In the genomic region with DNA sequence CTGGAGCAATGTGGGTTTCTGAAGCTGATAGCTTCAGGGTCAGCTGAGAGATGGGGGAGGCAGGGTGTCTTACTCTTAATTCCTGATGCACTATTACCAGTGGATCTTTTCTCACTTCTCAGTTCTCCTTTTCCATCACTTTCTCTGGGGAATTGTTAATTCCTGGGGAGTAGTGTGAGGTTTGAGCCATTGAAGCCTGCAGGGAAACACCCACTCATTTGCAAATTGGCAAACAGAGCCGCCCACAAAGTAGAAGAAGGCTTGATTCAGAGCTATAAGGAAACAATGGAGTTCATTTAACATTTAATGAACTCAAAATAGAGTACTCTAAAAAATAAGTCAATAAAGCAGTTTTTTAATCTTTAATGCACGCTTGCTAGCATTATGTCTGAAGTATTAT, we compare ENCODE assay signal across 33 cellular contexts. TPM values are rescaled to one million over a fixed set of nuclear protein-coding genes. Genes with fewer than 3 reads are reported as not detected.
DNase-seq lines count a peak whose midpoint lies in the region; ATAC-seq and TF ChIP-seq lines count a peak whose summit lies in the region.
"Had no signal": no experiment of that assay in that cellular context is flagged by ENCODE, and none has a peak within 500 bp of the region (broad histone marks: within the 10 kb centered on the region; RNA-seq: fewer than 3 reads in every experiment).

No MANE protein-coding gene starts in this region.

- H3K36me3 ChIP-seq in hepatocyte (replicated peaks; ENCODE audit: insufficient read depth, low read depth) (no peaks in the 10 kb centered on the region), mesendoderm (ENCODE audit: control insufficient read depth, insufficient read depth, low read length) (no peaks in the 10 kb centered on the region)
- H3K36me3 ChIP-seq: HAP-1, right atrium auricular region, uterus had no signal

- H3K27ac ChIP-seq in hepatocyte (peak overlapping the region; percentile 81), mesendoderm (ENCODE audit: low read depth, low read length) (no peak overlapping the region)
- H3K27ac ChIP-seq: right atrium auricular region, RWPE1, SK-N-MC, testis, uterus had no signal

- no peak overlapping the region for H2BK15ac ChIP-seq in mesendoderm (replicated peaks; ENCODE audit: low read depth)

- H3K79me2 ChIP-seq in hepatocyte (no peaks in the 10 kb centered on the region), mesendoderm (ENCODE audit: control insufficient read depth, insufficient read depth, low read length) (no peaks in the 10 kb centered on the region)

- no peak overlapping the region for H3K4ac ChIP-seq in mesendoderm (ENCODE audit: low read depth, low read length)

- H3K18ac ChIP-seq in mesendoderm (ENCODE audit: low read length) = no peak overlapping the region

- TF ChIP-seq CTCF in NB4 (IDR thresholded peaks at IDR 0.05; ENCODE audit: low read depth, low read length) (no peak), hepatocyte (IDR thresholded peaks at IDR 0.05; ENCODE audit: poor library complexity) (no peak)

- no peak overlapping the region for H2AFZ ChIP-seq in hepatocyte

- no peak overlapping the region for H4K5ac ChIP-seq in mesendoderm (ENCODE audit: low read length)

- no peaks in the 10 kb centered on the region for H3K9me3 ChIP-seq in hepatocyte (ENCODE audit: low read depth)
- H3K9me3 ChIP-seq: HAP-1, right atrium auricular region, testis, uterus had no signal

- TF ChIP-seq POLR2A in NB4 (IDR thresholded peaks at IDR 0.05; ENCODE audit: extremely low read depth, insufficient read length) = no peak

- no peak overlapping the region for H4K8ac ChIP-seq in mesendoderm (ENCODE audit: low read depth, low read length)

- DNase-seq in CD1c-positive myeloid dendritic cell (ENCODE audit: extremely low spot score) = peak; percentile 3
- peak; percentile 19 for DNase-seq in NB4 (ENCODE audit: low read depth)
- DNase-seq in hepatocyte (ENCODE audit: low spot score) = no peak
- DNase-seq in mesendoderm = peak; percentile 5
- DNase-seq in NCI-H2107 (lab: John Stamatoyannopoulos, UW) = no peak
- DNase-seq in NCI-H510A (lab: John Stamatoyannopoulos, UW) = no peak
- no peak for DNase-seq in HPDE6-E6E7 (ENCODE audit: extremely low spot score)
- DNase-seq: activated CD4-positive, alpha-beta T cell treated with anti-CD3 and anti-CD28 coated beads, Interleukin-2, amount 10 ng/mL, durations not matched to agents 24 days and 14 days; activated naive CD4-positive, alpha-beta T cell treated with anti-CD3 and anti-CD28 coated beads, Interleukin-2, amount 10 ng/mL, durations not matched to agents 7 days and 5 days; activated T-cell treated with anti-CD3 and anti-CD28 coated beads, Interleukin-2, amount 50 U/mL, for 72 hours; AML-193; amniotic stem cell; GDM1; KBM-7; left cardiac atrium; MM.1S; naive thymus-derived CD4-positive, alpha-beta T cell; NCI-H146; NCI-H2171 treated with DMSO at 0.1 percent for 48 hours; NCI-H69; stimulated activated CD4-positive, alpha-beta T cell treated with anti-CD3 and anti-CD28 coated beads, Interleukin-4, amount 100 ng/mL, for 24 hours; stimulated activated naive B cell treated with anti-CD40 and anti-IgM and Interleukin-4, amounts not matched to agents 10 μg/mL and 1 μg/mL and 100 μg/mL, for 72 hours; T-helper 17 cell; testis; uterus had no signal

- no peak overlapping the region for H3K23ac ChIP-seq in mesendoderm (ENCODE audit: low read length)

- H2BK5ac ChIP-seq in mesendoderm (ENCODE audit: low read length) = no peak overlapping the region

- no peak overlapping the region for H3K56ac ChIP-seq in mesendoderm (ENCODE audit: low read length)

- 69% methylated on average over 2 of the region's 2 CpGs for WGBS in hepatocyte (ENCODE audit: low lambda C conversion rate, missing lambda C conversion rate)
- WGBS in mesendoderm (ENCODE audit: extremely low coverage, insufficient coverage, low lambda C conversion rate) = no CpG with 5 or more reads among the region's 2 CpGs

- no peaks in the 10 kb centered on the region for H4K20me1 ChIP-seq in hepatocyte (ENCODE audit: insufficient read depth, poor library complexity, severe bottlenecking)

- H3K4me3 ChIP-seq in NB4 (ENCODE audit: low read depth, low read length) = no peak overlapping the region
- no peak overlapping the region for H3K4me3 ChIP-seq in hepatocyte
- H3K4me3 ChIP-seq in mesendoderm (ENCODE audit: low read length) = no peak overlapping the region
- H3K4me3 ChIP-seq: HAP-1, right atrium auricular region, SK-N-MC, testis, uterus had no signal

- no peak overlapping the region for H3K9ac ChIP-seq in mesendoderm (ENCODE audit: low read length)

- ATAC-seq in HG03025 (IDR thresholded peaks at IDR 0.05; ENCODE audit: low FRiP score, unreplicated experiment) = no peak
- ATAC-seq: activated T-cell treated with anti-CD3 and anti-CD28 coated beads, Interleukin-2, amount 50 U/mL, for 72 hours; left cardiac atrium; naive thymus-derived CD4-positive, alpha-beta T cell; T-helper 17 cell had no signal

- H2BK120ac ChIP-seq in mesendoderm (ENCODE audit: low read depth, low read length) = no peak overlapping the region

- no peaks in the 10 kb centered on the region for H3K79me1 ChIP-seq in mesendoderm (ENCODE audit: low read length)

- H3K27me3 ChIP-seq in hepatocyte (no peaks in the 10 kb centered on the region), mesendoderm (ENCODE audit: insufficient read depth, low read length, poor library complexity) (no peaks in the 10 kb centered on the region)
- H3K27me3 ChIP-seq: right atrium auricular region, testis, uterus had no signal

- H3K4me1 ChIP-seq in hepatocyte (ENCODE audit: insufficient read depth) (peaks cover 26% of the 10 kb centered on the region), mesendoderm (ENCODE audit: control insufficient read depth, low read depth, low read length) (peaks cover 7% of the 10 kb centered on the region)
- H3K4me1 ChIP-seq: HAP-1, right atrium auricular region, testis, uterus had no signal

- no peak overlapping the region for H2AK5ac ChIP-seq in mesendoderm (ENCODE audit: low read length)

- H3K4me2 ChIP-seq in hepatocyte (no peak overlapping the region), mesendoderm (ENCODE audit: low read length) (no peak overlapping the region)

- no peaks in the 10 kb centered on the region for H3K9me2 ChIP-seq in hepatocyte (replicated peaks; ENCODE audit: insufficient read depth)

RNA-seq across cellular contexts. Expression of gene TECTB, which starts 4.3 kb away (rescaled TPM):
- total RNA-seq in hepatocyte = 0.08 and 0.10 TPM in 2 replicates
- polyA plus RNA-seq in hepatocyte = not detected in 2 replicates
- polyA plus RNA-seq in mesendoderm (2013, experiment 1 of 2) = not detected
- not detected for polyA plus RNA-seq in mesendoderm (2013, experiment 2 of 2)
- total RNA-seq: activated CD4-positive, alpha-beta T cell treated with anti-CD3 and anti-CD28 coated beads, Interleukin-2, amount 10 ng/mL, durations not matched to agents 24 days and 14 days; activated T-cell treated with anti-CD3 and anti-CD28 coated beads, Interleukin-2, amount 50 U/mL, for 72 hours; glomerular endothelial cell; left cardiac atrium; mesenteric fat pad; naive thymus-derived CD4-positive, alpha-beta T cell; omental fat pad; right atrium auricular region; T-helper 17 cell; uterus had no signal
- polyA plus RNA-seq: naive thymus-derived CD4-positive, alpha-beta T cell had no signal

Comparison
In these comparisons a context has a peak if more than half of its experiments do, and no peak if none do; other contexts are left out.
1. DNase-seq: peak in CD1c-positive myeloid dendritic cell (single experiment), NB4 (single experiment) and mesendoderm (single experiment); none in hepatocyte (single experiment), NCI-H2107 (single experiment), NCI-H510A (single experiment) and HPDE6-E6E7 (single experiment).